Comparison of ENCODE assay signal across 1 cellular context in genomic region chr11:47467372-47467771, GRCh38.
TF ChIP-seq lines count a peak whose summit lies in the region.

No MANE protein-coding gene starts in this region.

TF ChIP-seq in SK-N-SH, 30 proteins besides CTCF, POLR2A, EP300 and RAD21 (continued from another document):
- TF ChIP-seq CHD2 (IDR thresholded peaks at IDR 0.05; ENCODE audit: low read length, partially characterized antibody) = no peak
- TF ChIP-seq POLR2AphosphoS5 (IDR thresholded peaks at IDR 0.05; ENCODE audit: low read depth, low read length) = no peak
- no peak for TF ChIP-seq JUND (IDR thresholded peaks at IDR 0.05)
- no peak for TF ChIP-seq TCF12 (IDR thresholded peaks at IDR 0.05)
- TF ChIP-seq, protein P1, sequence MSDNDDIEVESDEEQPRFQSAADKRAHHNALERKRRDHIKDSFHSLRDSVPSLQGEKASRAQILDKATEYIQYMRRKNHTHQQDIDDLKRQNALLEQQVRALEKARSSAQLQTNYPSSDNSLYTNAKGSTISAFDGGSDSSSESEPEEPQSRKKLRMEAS (IDR thresholded peaks at IDR 0.05; ENCODE audit: low read depth) = no peak
- no peak for TF ChIP-seq NRF1 (IDR thresholded peaks at IDR 0.05; ENCODE audit: low read depth, low read length)
